Comparison of ENCODE assay signal across 1 cellular context in the genomic region with DNA sequence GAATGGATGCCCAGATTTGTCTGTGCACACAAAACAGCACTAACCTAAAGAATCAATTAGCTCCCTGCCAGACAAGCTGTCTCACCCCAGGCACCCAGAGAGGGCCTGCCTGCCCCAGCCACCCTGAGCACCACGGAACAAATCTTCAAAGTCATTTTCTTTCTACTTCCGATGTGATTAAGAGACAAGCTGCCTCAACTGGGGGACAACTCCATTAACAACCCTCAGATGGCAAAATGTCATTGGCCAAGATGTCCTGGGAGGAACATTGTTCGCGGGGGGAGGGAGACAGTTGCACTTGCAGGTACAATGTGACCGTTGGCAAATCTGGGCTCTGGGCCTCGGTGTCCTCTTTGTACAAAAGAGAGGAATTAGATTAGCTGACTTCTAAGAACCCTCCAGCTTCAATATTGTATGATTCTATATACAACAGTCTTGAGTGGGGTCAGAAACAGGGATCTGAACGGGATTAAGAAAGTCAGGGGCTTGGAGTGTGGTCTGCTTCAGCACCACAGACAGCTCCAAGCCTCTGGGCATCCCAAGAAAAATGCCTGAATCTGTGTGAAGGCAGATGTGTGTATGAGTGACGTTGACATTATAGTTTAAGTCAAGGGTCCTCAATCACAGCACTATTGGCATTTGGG.
TF ChIP-seq lines count a peak whose summit lies in the region.

No MANE protein-coding gene starts in this region.

TF ChIP-seq in H1, 55 proteins besides CTCF, POLR2A, EP300 and RAD21:
- no peak for TF ChIP-seq BACH1 (IDR thresholded peaks at IDR 0.05; ENCODE audit: low read length)
- peak in 1 of 2 experiments; percentile 74; a peak in 1 of 4 replicates for TF ChIP-seq SIN3A (conservative IDR thresholded peaks at IDR 0.05 in 1 of 2, IDR thresholded peaks at IDR 0.05 in 1 of 2; ENCODE audit: low read depth in 1 of 2, low read length in 2 of 2)
- TF ChIP-seq TEAD4 (IDR thresholded peaks at IDR 0.05; ENCODE audit: low read depth, low read length) = 0 out of 2 replicates have a peak, but pooled peaks have one; percentile 33
